Comparison of ENCODE assay signal across 3 cellular contexts in the genomic region with DNA sequence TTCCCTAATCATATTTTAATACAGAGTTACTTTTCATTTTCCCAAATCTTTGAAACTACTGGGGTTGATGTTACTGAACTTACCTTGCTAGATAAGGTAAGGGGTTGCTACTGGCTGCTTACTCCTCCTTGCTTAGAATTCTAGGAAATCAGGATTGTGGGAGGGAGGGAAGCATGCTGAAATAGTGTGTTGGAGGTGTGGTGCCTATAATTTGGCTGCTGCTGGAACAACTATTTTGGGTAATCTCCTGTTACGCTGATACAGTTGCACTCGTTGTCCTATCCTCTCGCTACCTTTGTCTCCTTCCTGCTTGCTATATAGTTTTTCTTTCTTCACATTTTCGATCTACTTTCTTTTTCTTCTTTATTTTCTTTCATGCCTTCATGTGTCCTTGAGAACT.
"Had no signal": no experiment of that assay in that cellular context is flagged by ENCODE, and none has a peak within 500 bp of the region (broad histone marks: within the 10 kb centered on the region; RNA-seq: fewer than 3 reads in every experiment).

No MANE protein-coding gene starts in this region.

- ATAC-seq: GM12878 had no signal

- DNase-seq: GDM1, GF-D8 had no signal

- H3K4me3 ChIP-seq: GM12878 had no signal
